ENCODE assay signal across 24 cellular contexts in the genomic region with DNA sequence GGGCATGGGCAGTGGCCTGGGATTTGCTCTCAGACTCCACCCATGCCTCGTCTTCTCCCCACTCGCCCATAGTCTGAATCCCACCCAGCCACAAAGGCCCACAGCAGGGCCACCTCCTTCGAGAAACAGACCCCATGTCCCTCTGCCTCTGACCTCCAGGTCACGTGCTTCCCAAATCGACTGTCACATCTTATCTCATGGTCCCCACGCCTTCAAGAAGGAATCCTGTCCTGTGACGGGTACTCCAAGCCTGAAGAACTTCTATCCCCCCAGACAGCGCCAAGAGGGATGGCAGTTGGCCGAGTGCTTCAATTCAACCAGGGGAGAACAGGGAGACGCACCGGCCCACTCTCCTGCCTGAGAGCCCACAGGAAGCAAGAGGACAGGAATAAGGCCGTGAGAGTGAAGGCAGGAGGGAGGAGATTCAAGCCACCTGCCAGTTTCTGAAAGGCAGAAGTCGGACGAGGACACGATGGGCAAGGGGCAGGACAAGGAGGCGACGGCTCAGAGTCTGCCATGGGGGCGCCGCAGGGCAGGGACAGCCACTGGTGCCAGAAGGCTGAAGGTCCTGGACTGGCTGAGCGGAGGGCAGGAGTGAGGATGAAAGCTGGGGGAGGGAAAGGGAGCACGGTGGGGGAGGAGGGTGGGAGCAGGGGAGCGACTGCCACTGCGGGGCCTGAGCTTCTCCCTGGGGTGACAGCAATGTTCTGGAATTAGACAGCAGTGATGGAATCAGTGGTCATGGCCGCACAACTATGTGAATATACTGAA. TPM values are rescaled to one million over a fixed set of nuclear protein-coding genes. Genes with fewer than 3 reads are reported as not detected.
DNase-seq lines count a peak whose midpoint lies in the region; ATAC-seq and TF ChIP-seq lines count a peak whose summit lies in the region.
"Had no signal": no experiment of that assay in that cellular context is flagged by ENCODE, and none has a peak within 500 bp of the region (broad histone marks: within the 10 kb centered on the region; RNA-seq: fewer than 3 reads in every experiment).

No MANE protein-coding gene starts in this region.

- H3K9ac ChIP-seq in NT2/D1 (ENCODE audit: insufficient read length, low read depth) (peak overlapping the region; percentile 13), parathyroid adenoma (no peak overlapping the region)

- peak overlapping the region in 4 of 7 donors; percentile 28 to 74 (median 58) for H3K27ac Mint-ChIP-seq in CD14-positive monocyte
- H3K27ac Mint-ChIP-seq: activated CD4-positive, alpha-beta memory T cell treated with anti-CD3 and anti-CD28 coated beads, Interleukin-2, amount 10 ng/mL, durations not matched to agents 7 days and 5 days; activated naive CD8-positive, alpha-beta T cell; dendritic cell treated with granulocyte-macrophage colony-stimulating factor and Interleukin-4, amounts not matched to agents 40 ng/mL and 50 ng/mL, for 4 days; natural killer cell had no signal

- H3K27ac ChIP-seq in parathyroid adenoma = peak overlapping the region; percentile 96
- H3K27ac ChIP-seq: body of pancreas, esophagus muscularis mucosa had no signal

- peaks cover 48% of the 10 kb centered on the region for H3K79me2 ChIP-seq in parathyroid adenoma

- H3K4me1 Mint-ChIP-seq in CD14-positive monocyte = peaks cover 2% of the 10 kb centered on the region

- H3K36me3 ChIP-seq in NT2/D1 (ENCODE audit: insufficient read depth, insufficient read length, low read length) (peaks cover 78% of the 10 kb centered on the region), parathyroid adenoma (ENCODE audit: control insufficient read depth, insufficient read depth, low read length) (no peaks in the 10 kb centered on the region)

- no peaks in the 10 kb centered on the region for H3K27me3 ChIP-seq in NT2/D1 (ENCODE audit: insufficient read depth, insufficient read length)
- no peaks in the 10 kb centered on the region for H3K27me3 ChIP-seq in parathyroid adenoma (ENCODE audit: control insufficient read depth, insufficient read depth, low read length)
- H3K27me3 ChIP-seq: body of pancreas, esophagus muscularis mucosa had no signal

- TF ChIP-seq CTCF in CD14-positive monocyte (IDR thresholded peaks at IDR 0.05) = no peak
- TF ChIP-seq CTCF in parathyroid adenoma (IDR thresholded peaks at IDR 0.05) = no peak

- H3K4me3 Mint-ChIP-seq in CD14-positive monocyte = peak overlapping the region in 1 of 2 donors; percentile 31
- H3K4me3 Mint-ChIP-seq: activated CD4-positive, alpha-beta memory T cell treated with anti-CD3 and anti-CD28 coated beads, Interleukin-2, amount 10 ng/mL, durations not matched to agents 7 days and 5 days; dendritic cell treated with granulocyte-macrophage colony-stimulating factor and Interleukin-4, amounts not matched to agents 40 ng/mL and 50 ng/mL, for 4 days; natural killer cell; stimulated activated naive CD8-positive, alpha-beta T cell treated with anti-CD3 and anti-CD28 coated beads, Interleukin-15, amount 100 ng/mL, for 72 hours had no signal

- DNase-seq in CD14-positive monocyte (ENCODE audit: low spot score) (no peak), NT2/D1 (ENCODE audit: low read depth, low spot score) (no peak), iPS-NIHi11 (ENCODE audit: low spot score) (peak; percentile 30), ecto neural progenitor cell (ENCODE audit: low spot score) (no peak), GDM1 (lab: John Stamatoyannopoulos, UW) (no peak), cerebellar nuclear complex (lab: John Stamatoyannopoulos, UW) (no peak)
- DNase-seq: activated CD4-positive, alpha-beta memory T cell treated with anti-CD3 and anti-CD28 coated beads, Interleukin-2, amount 10 ng/mL, durations not matched to agents 7 days and 5 days; activated T-cell treated with anti-CD3 and anti-CD28 coated beads, Interleukin-2, amount 50 U/mL, for 1 hour; body of pancreas; COR-L47; GOT3; head of caudate nucleus; mammary epithelial cell; natural killer cell; NCI-H146; NCI-H345; NK-92 treated with Interleukin-12 subunit alpha and Interleukin-12 subunit beta, amount 100 ng/mL, for 24 hours; stimulated activated naive CD8-positive, alpha-beta T cell treated with anti-CD3 and anti-CD28 coated beads, Interleukin-15, amount 100 ng/mL, for 72 hours had no signal

- peaks cover 9% of the 10 kb centered on the region for H3K4me1 ChIP-seq in NT2/D1 (ENCODE audit: insufficient read depth, insufficient read length)
- peaks cover 59% of the 10 kb centered on the region for H3K4me1 ChIP-seq in parathyroid adenoma

- peak overlapping the region; percentile 25 for H3K4me2 ChIP-seq in parathyroid adenoma (ENCODE audit: low read length)

- H3K27me3 Mint-ChIP-seq in CD14-positive monocyte (ENCODE audit: low read depth in 3 of 3) = peaks cover 0 to 4% (median 0%) of the 10 kb centered on the region in 3 donors
- H3K27me3 Mint-ChIP-seq: activated CD4-positive, alpha-beta memory T cell treated with anti-CD3 and anti-CD28 coated beads, Interleukin-2, amount 10 ng/mL, durations not matched to agents 7 days and 5 days; activated naive CD8-positive, alpha-beta T cell; dendritic cell treated with granulocyte-macrophage colony-stimulating factor and Interleukin-4, amounts not matched to agents 40 ng/mL and 50 ng/mL, for 4 days; stimulated activated naive CD8-positive, alpha-beta T cell treated with anti-CD3 and anti-CD28 coated beads, Interleukin-15, amount 100 ng/mL, for 72 hours had no signal

- H3K9me3 Mint-ChIP-seq in CD14-positive monocyte = no peaks in the 10 kb centered on the region
- H3K9me3 Mint-ChIP-seq: activated CD4-positive, alpha-beta memory T cell treated with anti-CD3 and anti-CD28 coated beads, Interleukin-2, amount 10 ng/mL, durations not matched to agents 7 days and 5 days; dendritic cell treated with granulocyte-macrophage colony-stimulating factor and Interleukin-4, amounts not matched to agents 40 ng/mL and 50 ng/mL, for 4 days; natural killer cell; stimulated activated naive CD8-positive, alpha-beta T cell treated with anti-CD3 and anti-CD28 coated beads, Interleukin-15, amount 100 ng/mL, for 72 hours had no signal

- H2AFZ ChIP-seq in parathyroid adenoma = peak overlapping the region; percentile 44

- H3K36me3 Mint-ChIP-seq in CD14-positive monocyte = peaks cover 65 to 96% of the 10 kb centered on the region in 2 donors
- H3K36me3 Mint-ChIP-seq: activated naive CD8-positive, alpha-beta T cell; natural killer cell had no signal

- H3K4me3 ChIP-seq in NT2/D1 (ENCODE audit: insufficient read length, low read depth) (no peak overlapping the region), parathyroid adenoma (ENCODE audit: low read depth, low read length) (peak overlapping the region; percentile 6)
- H3K4me3 ChIP-seq: body of pancreas, esophagus muscularis mucosa had no signal

- H3K9me3 ChIP-seq in NT2/D1 (ENCODE audit: insufficient read depth, low read length) (no peaks in the 10 kb centered on the region), parathyroid adenoma (ENCODE audit: control insufficient read depth, low read length) (no peaks in the 10 kb centered on the region)
- H3K9me3 ChIP-seq: body of pancreas, esophagus muscularis mucosa had no signal

- intact Hi-C loops in CD14-positive monocyte (cut with micrococcal nuclease) = no loop called here

- no peak for ATAC-seq in GM18498 (IDR thresholded peaks at IDR 0.05; ENCODE audit: unreplicated experiment)
- ATAC-seq: body of pancreas; HepG2; natural killer cell; stimulated activated naive CD8-positive, alpha-beta T cell treated with anti-CD3 and anti-CD28 coated beads, Interleukin-15, amount 100 ng/mL, for 72 hours had no signal

RNA-seq across cellular contexts. Expression of a gene that starts 16.3 kb away (rescaled TPM):
- under 1 TPM; 0.65 to 0.99 TPM for polyA plus RNA-seq in CD14-positive monocyte
